10 cellular contexts compared by ENCODE assay signal in genomic region chr1:30162565-30162964, GRCh38.
"Had no signal": no experiment of that assay in that cellular context is flagged by ENCODE, and none has a peak within 500 bp of the region (broad histone marks: within the 10 kb centered on the region; RNA-seq: fewer than 3 reads in every experiment).

No MANE protein-coding gene starts in this region.

- H2AFZ ChIP-seq: GM23338 had no signal

- DNase-seq: H9, HCEC 1CT, IMR-90, Karpas-422, KBM-7 had no signal

- FAIRE-seq: H1, H54, HTR-8/SVneo had no signal

- H3K4me3 ChIP-seq: GM23338 had no signal

- H3K9me3 Mint-ChIP-seq: GM23338 had no signal

- ATAC-seq: GM23338 had no signal

- H3K27ac ChIP-seq: KMS-11 had no signal

- H3K27ac Mint-ChIP-seq: GM23338, H9 had no signal

- H3K9ac ChIP-seq: KMS-11 had no signal

- H3K4me2 ChIP-seq: GM23338, KMS-11 had no signal

- H3K4me3 Mint-ChIP-seq: GM23338, H9 had no signal
